In the genomic region with DNA sequence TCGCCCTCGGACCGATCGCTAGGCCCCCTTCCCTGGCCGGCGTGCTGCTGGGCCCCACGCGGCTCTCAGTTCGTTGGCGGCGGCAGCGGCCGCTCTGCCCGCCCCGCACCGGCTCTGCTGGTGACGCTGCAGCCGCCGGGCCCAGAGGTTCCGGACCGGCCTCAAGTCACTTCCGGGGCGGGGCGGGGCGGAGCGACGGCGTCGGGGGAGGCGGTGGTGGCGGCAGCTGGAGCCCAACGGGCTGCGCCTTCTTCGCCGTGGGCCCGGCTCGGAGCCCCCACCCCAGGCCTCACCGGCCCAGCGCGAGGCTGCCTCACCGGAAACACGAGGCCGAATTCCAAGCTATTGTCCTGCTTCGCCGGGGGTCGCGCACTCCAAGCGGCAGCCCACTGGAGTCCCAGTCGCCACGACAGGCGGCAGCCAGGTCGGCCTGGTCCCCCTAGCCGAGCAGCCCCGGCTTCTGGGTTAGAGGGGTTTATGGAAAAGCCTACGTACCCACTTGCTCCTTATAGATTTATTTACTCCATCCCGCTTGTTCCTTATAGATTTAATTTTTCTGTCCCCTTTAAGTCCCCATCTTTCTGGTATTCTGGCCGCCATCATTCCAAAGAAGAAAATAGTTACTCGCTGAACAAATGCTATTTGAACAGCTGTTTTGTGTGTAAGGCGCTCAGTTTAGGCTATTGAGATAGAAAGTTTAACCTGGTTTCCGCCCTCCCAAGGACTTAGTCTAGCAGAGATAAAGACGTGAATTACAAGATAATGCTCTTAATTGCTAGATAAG, we compare ENCODE assay signal across 1 cellular context.
A peak's percentile ranks its signal among the peaks of the same experiment; 100 is the strongest.
TF ChIP-seq lines count a peak whose summit lies in the region.

A gene with protein sequence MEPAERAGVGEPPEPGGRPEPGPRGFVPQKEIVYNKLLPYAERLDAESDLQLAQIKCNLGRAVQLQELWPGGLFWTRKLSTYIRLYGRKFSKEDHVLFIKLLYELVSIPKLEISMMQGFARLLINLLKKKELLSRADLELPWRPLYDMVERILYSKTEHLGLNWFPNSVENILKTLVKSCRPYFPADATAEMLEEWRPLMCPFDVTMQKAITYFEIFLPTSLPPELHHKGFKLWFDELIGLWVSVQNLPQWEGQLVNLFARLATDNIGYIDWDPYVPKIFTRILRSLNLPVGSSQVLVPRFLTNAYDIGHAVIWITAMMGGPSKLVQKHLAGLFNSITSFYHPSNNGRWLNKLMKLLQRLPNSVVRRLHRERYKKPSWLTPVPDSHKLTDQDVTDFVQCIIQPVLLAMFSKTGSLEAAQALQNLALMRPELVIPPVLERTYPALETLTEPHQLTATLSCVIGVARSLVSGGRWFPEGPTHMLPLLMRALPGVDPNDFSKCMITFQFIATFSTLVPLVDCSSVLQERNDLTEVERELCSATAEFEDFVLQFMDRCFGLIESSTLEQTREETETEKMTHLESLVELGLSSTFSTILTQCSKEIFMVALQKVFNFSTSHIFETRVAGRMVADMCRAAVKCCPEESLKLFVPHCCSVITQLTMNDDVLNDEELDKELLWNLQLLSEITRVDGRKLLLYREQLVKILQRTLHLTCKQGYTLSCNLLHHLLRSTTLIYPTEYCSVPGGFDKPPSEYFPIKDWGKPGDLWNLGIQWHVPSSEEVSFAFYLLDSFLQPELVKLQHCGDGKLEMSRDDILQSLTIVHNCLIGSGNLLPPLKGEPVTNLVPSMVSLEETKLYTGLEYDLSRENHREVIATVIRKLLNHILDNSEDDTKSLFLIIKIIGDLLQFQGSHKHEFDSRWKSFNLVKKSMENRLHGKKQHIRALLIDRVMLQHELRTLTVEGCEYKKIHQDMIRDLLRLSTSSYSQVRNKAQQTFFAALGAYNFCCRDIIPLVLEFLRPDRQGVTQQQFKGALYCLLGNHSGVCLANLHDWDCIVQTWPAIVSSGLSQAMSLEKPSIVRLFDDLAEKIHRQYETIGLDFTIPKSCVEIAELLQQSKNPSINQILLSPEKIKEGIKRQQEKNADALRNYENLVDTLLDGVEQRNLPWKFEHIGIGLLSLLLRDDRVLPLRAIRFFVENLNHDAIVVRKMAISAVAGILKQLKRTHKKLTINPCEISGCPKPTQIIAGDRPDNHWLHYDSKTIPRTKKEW (N-terminal part only) (minus strand): TSS at position 96 of the 784 bp plus-strand sequence. CDS start 209 bp downstream, outside the sequence.

TF ChIP-seq in WTC11, 78 proteins besides CTCF, POLR2A, EP300 and RAD21 (continued from another document):
- TF ChIP-seq, protein P1, sequence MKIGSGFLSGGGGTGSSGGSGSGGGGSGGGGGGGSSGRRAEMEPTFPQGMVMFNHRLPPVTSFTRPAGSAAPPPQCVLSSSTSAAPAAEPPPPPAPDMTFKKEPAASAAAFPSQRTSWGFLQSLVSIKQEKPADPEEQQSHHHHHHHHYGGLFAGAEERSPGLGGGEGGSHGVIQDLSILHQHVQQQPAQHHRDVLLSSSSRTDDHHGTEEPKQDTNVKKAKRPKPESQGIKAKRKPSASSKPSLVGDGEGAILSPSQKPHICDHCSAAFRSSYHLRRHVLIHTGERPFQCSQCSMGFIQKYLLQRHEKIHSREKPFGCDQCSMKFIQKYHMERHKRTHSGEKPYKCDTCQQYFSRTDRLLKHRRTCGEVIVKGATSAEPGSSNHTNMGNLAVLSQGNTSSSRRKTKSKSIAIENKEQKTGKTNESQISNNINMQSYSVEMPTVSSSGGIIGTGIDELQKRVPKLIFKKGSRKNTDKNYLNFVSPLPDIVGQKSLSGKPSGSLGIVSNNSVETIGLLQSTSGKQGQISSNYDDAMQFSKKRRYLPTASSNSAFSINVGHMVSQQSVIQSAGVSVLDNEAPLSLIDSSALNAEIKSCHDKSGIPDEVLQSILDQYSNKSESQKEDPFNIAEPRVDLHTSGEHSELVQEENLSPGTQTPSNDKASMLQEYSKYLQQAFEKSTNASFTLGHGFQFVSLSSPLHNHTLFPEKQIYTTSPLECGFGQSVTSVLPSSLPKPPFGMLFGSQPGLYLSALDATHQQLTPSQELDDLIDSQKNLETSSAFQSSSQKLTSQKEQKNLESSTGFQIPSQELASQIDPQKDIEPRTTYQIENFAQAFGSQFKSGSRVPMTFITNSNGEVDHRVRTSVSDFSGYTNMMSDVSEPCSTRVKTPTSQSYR (CRISPR knock-in tag; IDR thresholded peaks at IDR 0.05), result no peak; the same call in 1 of the 2 replicates
- TF ChIP-seq FOXK1 (CRISPR knock-in tag; IDR thresholded peaks at IDR 0.05) (peak; percentile 71), TP53 (CRISPR knock-in tag; IDR thresholded peaks at IDR 0.05) (peak; percentile 48; the same call in 1 of the 2 replicates), SOX15 (CRISPR knock-in tag; IDR thresholded peaks at IDR 0.05) (no peak), SP1 (CRISPR knock-in tag; conservative IDR thresholded peaks at IDR 0.05) (peak; percentile 90; the same call in 1 of the 2 replicates), JAZF1 (CRISPR knock-in tag; IDR thresholded peaks at IDR 0.05) (no peak), FOXP4 (CRISPR knock-in tag; IDR thresholded peaks at IDR 0.05) (peak; percentile 78), CREB1 (CRISPR knock-in tag; IDR thresholded peaks at IDR 0.05) (0 out of 2 replicates have a peak, but pooled peaks have one; percentile 47), ZNF232 (CRISPR knock-in tag; IDR thresholded peaks at IDR 0.05) (peak; percentile 85; the same call in 1 of the 2 replicates), ATF6 (CRISPR knock-in tag; IDR thresholded peaks at IDR 0.05) (no peak), MYBL2 (CRISPR knock-in tag; IDR thresholded peaks at IDR 0.05) (peak; percentile 28; the same call in 1 of the 2 replicates), TEAD4 (CRISPR knock-in tag; IDR thresholded peaks at IDR 0.05) (no peak; the same call in 1 of the 2 replicates), JUN (CRISPR knock-in tag; IDR thresholded peaks at IDR 0.05) (no peak)
- TF ChIP-seq, protein P2, sequence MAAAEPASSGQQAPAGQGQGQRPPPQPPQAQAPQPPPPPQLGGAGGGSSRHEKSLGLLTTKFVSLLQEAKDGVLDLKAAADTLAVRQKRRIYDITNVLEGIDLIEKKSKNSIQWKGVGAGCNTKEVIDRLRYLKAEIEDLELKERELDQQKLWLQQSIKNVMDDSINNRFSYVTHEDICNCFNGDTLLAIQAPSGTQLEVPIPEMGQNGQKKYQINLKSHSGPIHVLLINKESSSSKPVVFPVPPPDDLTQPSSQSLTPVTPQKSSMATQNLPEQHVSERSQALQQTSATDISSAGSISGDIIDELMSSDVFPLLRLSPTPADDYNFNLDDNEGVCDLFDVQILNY (CRISPR knock-in tag; IDR thresholded peaks at IDR 0.05), result no peak
- TF ChIP-seq, protein P3, sequence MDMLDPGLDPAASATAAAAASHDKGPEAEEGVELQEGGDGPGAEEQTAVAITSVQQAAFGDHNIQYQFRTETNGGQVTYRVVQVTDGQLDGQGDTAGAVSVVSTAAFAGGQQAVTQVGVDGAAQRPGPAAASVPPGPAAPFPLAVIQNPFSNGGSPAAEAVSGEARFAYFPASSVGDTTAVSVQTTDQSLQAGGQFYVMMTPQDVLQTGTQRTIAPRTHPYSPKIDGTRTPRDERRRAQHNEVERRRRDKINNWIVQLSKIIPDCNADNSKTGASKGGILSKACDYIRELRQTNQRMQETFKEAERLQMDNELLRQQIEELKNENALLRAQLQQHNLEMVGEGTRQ (CRISPR knock-in tag; IDR thresholded peaks at IDR 0.05), result peak; percentile 46; the same call in 1 of the 2 replicates
